In genomic region chr9:70413798-70414775, GRCh38 we compare ENCODE assay signal across 8 cellular contexts. TPM values are rescaled to one million over a fixed set of nuclear protein-coding genes. Genes with fewer than 3 reads are reported as not detected.
A peak's percentile ranks its signal among the peaks of the same experiment; 100 is the strongest.
DNase-seq lines count a peak whose midpoint lies in the region; ATAC-seq and TF ChIP-seq lines count a peak whose summit lies in the region.

KLF9 (minus strand) TSS chr9:70414657; CDS start chr9:70413363, 1,294 bp downstream.

- H3K4me1 ChIP-seq in left ventricle myocardium inferior (peaks cover 77% of the 10 kb centered on the region), prostate gland (replicated peaks) (peaks cover 9% of the 10 kb centered on the region)

- H3K4me3 ChIP-seq in left ventricle myocardium inferior = peak within 1 kb of the TSS; percentile 88
- H3K4me3 ChIP-seq in prostate gland = peak within 1 kb of the TSS; percentile 89 to 97

- H3K36me3 ChIP-seq in left ventricle myocardium inferior (no peaks in the 10 kb centered on the region), prostate gland (no peaks in the 10 kb centered on the region)

- DNase-seq in GM13976 (ENCODE audit: low spot score) (peak; percentile 87), NCI-H1436 treated with DMSO at 0.1 percent for 48 hours (lab: John Stamatoyannopoulos, UW) (peak; percentile 51), left ventricle myocardium inferior (peak; percentile 90), prostate gland (ENCODE audit: low spot score) (peak; percentile 97), ureter (ENCODE audit: low spot score) (peak; percentile 95)

- WGBS in prostate gland = under 1% methylated on average over 48 of the region's 48 CpGs

- in situ Hi-C loops in GM13976 (cut with MboI; ENCODE audit: low sequenced_read_pairs, unreplicated experiment) = no loop called here

- TF ChIP-seq POLR2A in prostate gland (IDR thresholded peaks at IDR 0.05) = peak; percentile 97

- TF ChIP-seq CTCF in GM13976 (IDR thresholded peaks at IDR 0.05; ENCODE audit: borderline replicate concordance, control extremely low read depth, extremely low read depth, insufficient read depth, missing control alignments) (no peak), left ventricle myocardium inferior (IDR thresholded peaks at IDR 0.05; ENCODE audit: borderline replicate concordance) (no peak), prostate gland (IDR thresholded peaks at IDR 0.05) (peak in 2 of 4 experiments; percentile 17 to 35)

- no peaks in the 10 kb centered on the region for H3K9me3 ChIP-seq in left ventricle myocardium inferior (replicated peaks)
- H3K9me3 ChIP-seq in prostate gland = no peaks in the 10 kb centered on the region

- intact Hi-C loops in T-helper 2 cell treated with Interferon-gamma antibody and Interleukin-4, amounts not matched to agents 100 ng/mL and 5 ng/mL, for 36 hours (cut with micrococcal nuclease) = loop anchor here (1.0 to 10.0 kb wide), 6 partner anchors 149 to 1489 kb away; partner anchors contain the start of genes CEMIP2 and TJP2
- intact Hi-C loops in left ventricle myocardium inferior (cut with micrococcal nuclease) = no loop called here
- intact Hi-C loops in prostate gland (cut with DNase I) = loop anchor here (10.0 kb wide), 2 partner anchors 159 to 369 kb away; partner anchors contain the start of genes MAMDC2 and SMC5

- H3K27me3 ChIP-seq in left ventricle myocardium inferior (ENCODE audit: low read depth) (no peaks in the 10 kb centered on the region), prostate gland (replicated peaks; ENCODE audit: insufficient read depth) (no peaks in the 10 kb centered on the region)

- ATAC-seq in HG02798 (IDR thresholded peaks at IDR 0.05; ENCODE audit: poor library complexity, unreplicated experiment) = peak; percentile 77

- H3K27ac ChIP-seq in angular gyrus (ENCODE audit: low read depth, low read length) = peak within 1 kb of the TSS; percentile 99
- peak within 1 kb of the TSS; percentile 100 for H3K27ac ChIP-seq in left ventricle myocardium inferior (replicated peaks)
- peak within 1 kb of the TSS; percentile 100 for H3K27ac ChIP-seq in prostate gland

RNA-seq across cellular contexts. Expression of gene KLF9, which starts in this region (rescaled TPM):
- total RNA-seq in T-helper 2 cell treated with Interferon-gamma antibody and Interleukin-4, amounts not matched to agents 100 ng/mL and 5 ng/mL, for 36 hours = 9.9 and 10.2 TPM in 2 replicates
- total RNA-seq in left ventricle myocardium inferior (52.8 TPM), prostate gland (100 to 1,000 TPM in 1 of 2 donors, 10 to 100 TPM in 1; 82.9 to 129 TPM), ureter (64.5 TPM)

Comparison
In these comparisons a context has a peak if more than half of its experiments do, and no peak if none do; other contexts are left out.
1. Peak in every context shown above with its lines: DNase-seq, ATAC-seq, H3K4me3 ChIP-seq and H3K27ac ChIP-seq.